11 cellular contexts compared by ENCODE assay signal in genomic region chr10:24465124-24465874, GRCh38.
DNase-seq lines count a peak whose midpoint lies in the region; ATAC-seq and TF ChIP-seq lines count a peak whose summit lies in the region.
"Had no signal": no experiment of that assay in that cellular context is flagged by ENCODE, and none has a peak within 500 bp of the region (broad histone marks: within the 10 kb centered on the region; RNA-seq: fewer than 3 reads in every experiment).

No MANE protein-coding gene starts in this region.

- no peaks in the 10 kb centered on the region for H3K36me3 ChIP-seq in left ventricle myocardium inferior
- no peaks in the 10 kb centered on the region for H3K36me3 ChIP-seq in adrenal gland (replicated peaks in 1 of 2)
- no peaks in the 10 kb centered on the region for H3K36me3 ChIP-seq in upper lobe of right lung

- H3K4me3 ChIP-seq in left ventricle myocardium inferior = no peak overlapping the region
- H3K4me3 ChIP-seq in adrenal gland = no peak overlapping the region
- H3K4me3 ChIP-seq in upper lobe of right lung = peak overlapping the region; percentile 37

- H3K4me1 ChIP-seq in left ventricle myocardium inferior (peaks cover 82% of the 10 kb centered on the region), adrenal gland (replicated peaks in 1 of 2) (peaks cover 36 to 46% of the 10 kb centered on the region in 2 donors), upper lobe of right lung (peaks cover 21% of the 10 kb centered on the region)

- H3K27ac ChIP-seq in left ventricle myocardium inferior (replicated peaks) (peak overlapping the region; percentile 28), adrenal gland (peak overlapping the region in 4 of 5 donors; percentile 72 to 90 (median 74)), upper lobe of right lung (peak overlapping the region; percentile 79)

- DNase-seq in left ventricle myocardium inferior = no peak
- DNase-seq in cardiac septum (ENCODE audit: low spot score) = no peak
- no peak for DNase-seq in adrenal gland
- peak; percentile 66 for DNase-seq in left lobe of liver (ENCODE audit: low spot score)
- no peak for DNase-seq in upper lobe of right lung
- no peak for DNase-seq in cortex of kidney (lab: John Stamatoyannopoulos, UW)
- DNase-seq: GOT3, immature natural killer cell, NCI-H187 had no signal

- TF ChIP-seq POLR2A in adrenal gland (IDR thresholded peaks at IDR 0.05) = no peak

- TF ChIP-seq CTCF in left ventricle myocardium inferior (IDR thresholded peaks at IDR 0.05; ENCODE audit: borderline replicate concordance) (no peak), adrenal gland (IDR thresholded peaks at IDR 0.05) (no peak), upper lobe of right lung (IDR thresholded peaks at IDR 0.05) (no peak)

- no peaks in the 10 kb centered on the region for H3K27me3 ChIP-seq in left ventricle myocardium inferior (ENCODE audit: low read depth)
- H3K27me3 ChIP-seq in adrenal gland = no peaks in the 10 kb centered on the region
- no peaks in the 10 kb centered on the region for H3K27me3 ChIP-seq in upper lobe of right lung

- H3K9me3 ChIP-seq in left ventricle myocardium inferior (replicated peaks) (no peaks in the 10 kb centered on the region), adrenal gland (replicated peaks in 1 of 3) (no peaks in the 10 kb centered on the region), upper lobe of right lung (no peaks in the 10 kb centered on the region)

- intact Hi-C loops in left ventricle myocardium inferior (cut with micrococcal nuclease) = no loop called here
- intact Hi-C loops in cardiac septum (cut with DNase I) = loop anchor here (5.0 kb wide), 1 partner anchor 37 kb away; no protein-coding TSS in a partner anchor
- intact Hi-C loops in adrenal gland (cut with DNase I) = no loop called here
- intact Hi-C loops in upper lobe of right lung (cut with DNase I) = no loop called here

- peak; percentile 52 for ATAC-seq in left lobe of liver
- peak; percentile 42 for ATAC-seq in upper lobe of right lung
- ATAC-seq in HG03175 (IDR thresholded peaks at IDR 0.05; ENCODE audit: unreplicated experiment) = no peak
- ATAC-seq in GM21619 (IDR thresholded peaks at IDR 0.05; ENCODE audit: unreplicated experiment) = no peak

- WGBS in adrenal gland, 4 donors = 80 to 87% (median 83%) methylated on average over 11 to 14 of the region's 14 CpGs

Comparison
In these comparisons a context has a peak if more than half of its experiments do, and no peak if none do; other contexts are left out.
1. H3K27ac ChIP-seq: peak in every context shown above with its lines; median percentile 79 in upper lobe of right lung; 74 in adrenal gland; 28 in left ventricle myocardium inferior.
2. ATAC-seq: peak in left lobe of liver (single experiment) and upper lobe of right lung (single experiment); none in HG03175 (single experiment) and GM21619 (single experiment).